19 cellular contexts compared by ENCODE assay signal in genomic region chr10:63723320-63723719, GRCh38.
"Had no signal": no experiment of that assay in that cellular context is flagged by ENCODE, and none has a peak within 500 bp of the region (broad histone marks: within the 10 kb centered on the region; RNA-seq: fewer than 3 reads in every experiment).

No MANE protein-coding gene starts in this region.

- H3K36me3 Mint-ChIP-seq: activated naive CD8-positive, alpha-beta T cell; memory B cell; T-cell had no signal

- H3K4me3 ChIP-seq: breast epithelium, dorsolateral prefrontal cortex, esophagus squamous epithelium, gastrocnemius medialis, spleen had no signal

- H3K9me3 Mint-ChIP-seq: central memory CD8-positive, alpha-beta T cell; effector memory CD8-positive, alpha-beta T cell; memory B cell; nephron; T-cell; T-helper 2 cell treated with Interferon-gamma antibody and Interleukin-4, amounts not matched to agents 5 μg/mL and 100 μg/mL, for 36 hours had no signal

- H3K4me1 Mint-ChIP-seq: memory B cell had no signal

- H3K4me3 Mint-ChIP-seq: activated naive CD8-positive, alpha-beta T cell; central memory CD8-positive, alpha-beta T cell; effector memory CD8-positive, alpha-beta T cell; memory B cell; T-cell; T-helper 2 cell treated with Interferon-gamma antibody and Interleukin-4, amounts not matched to agents 5 μg/mL and 100 μg/mL, for 36 hours had no signal

- ATAC-seq: effector memory CD8-positive, alpha-beta T cell; T-cell had no signal

- H3K27ac Mint-ChIP-seq: activated naive CD8-positive, alpha-beta T cell; memory B cell; T-cell; T-helper 2 cell treated with Interferon-gamma antibody and Interleukin-4, amounts not matched to agents 5 μg/mL and 100 μg/mL, for 36 hours had no signal

- H3K36me3 ChIP-seq: breast epithelium, esophagus squamous epithelium, gastrocnemius medialis, spleen had no signal

- DNase-seq: activated gamma-delta T cell treated with Interleukin-2 at 50 U/mL for 16 hours; activated T-cell treated with anti-CD3 and anti-CD28 coated beads, Interleukin-2, amount 50 U/mL, for 1 hour; effector memory CD8-positive, alpha-beta T cell; esophagus squamous epithelium; gastrocnemius medialis; head of caudate nucleus; hypothalamus; nucleus accumbens; spleen; stimulated activated CD4-positive, alpha-beta T cell treated with anti-CD3 and anti-CD28 coated beads, Interleukin-4, amount 100 ng/mL, for 1 hour; stimulated activated naive CD4-positive, alpha-beta T cell; T-cell had no signal

- H3K9me3 ChIP-seq: breast epithelium, esophagus squamous epithelium, gastrocnemius medialis, spleen had no signal

- H3K27ac ChIP-seq: spleen had no signal

- H3K27me3 ChIP-seq: breast epithelium, dorsolateral prefrontal cortex, gastrocnemius medialis had no signal
